In the genomic region with DNA sequence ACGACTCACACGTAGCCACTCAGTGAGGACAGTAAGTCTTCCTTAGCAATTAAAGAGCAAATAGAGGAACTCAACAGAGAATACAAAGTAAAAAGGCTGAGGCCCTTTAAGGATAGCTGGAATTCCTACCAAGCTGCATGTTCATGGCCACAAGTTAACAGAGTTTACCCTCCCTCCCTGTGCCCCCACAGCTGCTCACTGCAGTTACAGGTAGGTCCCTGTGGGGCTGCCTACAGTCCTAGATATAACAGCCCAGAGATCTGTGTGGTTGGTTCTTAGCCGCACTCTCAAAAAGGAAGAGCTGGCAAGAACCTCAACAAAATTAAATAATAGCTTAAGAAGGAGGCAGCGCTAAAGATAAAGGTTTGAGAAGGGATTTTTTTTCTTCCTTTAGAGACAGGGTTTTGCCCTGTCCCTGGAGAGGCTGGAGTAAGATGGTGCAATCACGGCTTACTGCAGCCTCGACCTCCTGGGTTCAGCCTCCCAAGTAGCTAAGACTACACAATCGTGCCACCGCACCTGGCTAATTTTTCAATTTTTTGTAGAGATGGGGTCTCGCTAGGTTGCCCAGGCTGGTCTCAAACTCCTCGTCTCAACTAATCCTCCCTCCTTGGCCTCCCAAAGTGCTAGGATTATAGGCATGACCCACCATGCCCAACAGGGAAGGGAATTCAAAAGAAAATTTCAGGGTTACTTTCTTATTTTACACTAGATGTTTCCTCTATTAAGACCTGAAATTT, we compare ENCODE assay signal across 20 cellular contexts. TPM values are rescaled to one million over a fixed set of nuclear protein-coding genes. Genes with fewer than 3 reads are reported as not detected.
DNase-seq lines count a peak whose midpoint lies in the region; ATAC-seq and TF ChIP-seq lines count a peak whose summit lies in the region.
"Had no signal": no experiment of that assay in that cellular context is flagged by ENCODE, and none has a peak within 500 bp of the region (broad histone marks: within the 10 kb centered on the region; RNA-seq: fewer than 3 reads in every experiment).

No MANE protein-coding gene starts in this region.

- H3K4me1 ChIP-seq in left ventricle myocardium inferior (peaks cover 32% of the 10 kb centered on the region), body of pancreas (peaks cover 19% of the 10 kb centered on the region)
- H3K4me1 ChIP-seq: vagina had no signal

- H3K9me3 ChIP-seq in left ventricle myocardium inferior (replicated peaks) (no peaks in the 10 kb centered on the region), body of pancreas (no peaks in the 10 kb centered on the region)
- H3K9me3 ChIP-seq: esophagus squamous epithelium, suprapubic skin, vagina had no signal

- H3K9me3 Mint-ChIP-seq in naive thymus-derived CD8-positive, alpha-beta T cell, result no peaks in the 10 kb centered on the region
- H3K9me3 Mint-ChIP-seq in natural killer cell, result no peaks in the 10 kb centered on the region
- H3K9me3 Mint-ChIP-seq: activated CD4-positive, alpha-beta memory T cell treated with anti-CD3 and anti-CD28 coated beads for 36 hours; activated T-helper 1 cell treated with anti-CD3 and anti-CD28 coated beads, Interleukin-12 subunit alpha, Interleukin-12 subunit beta, Interleukin-2, Interleukin-4 antibody, amounts not matched to agents 30 ng/mL and 10 ng/mL and 1 ng/mL, durations not matched to agents 14 hours and 24 hours and 36 hours; naive B cell; T-helper 1 cell treated with Interleukin-12 subunit alpha and Interleukin-12 subunit beta and Interleukin-4 antibody, amounts not matched to agents 30 μg/mL and 1 μg/mL, for 36 hours had no signal

- TF ChIP-seq POLR2A in NB4 (IDR thresholded peaks at IDR 0.05; ENCODE audit: extremely low read depth, insufficient read length) (no peak), body of pancreas (IDR thresholded peaks at IDR 0.05) (no peak)

- intact Hi-C loops in left ventricle myocardium inferior (cut with micrococcal nuclease) (no loop called here), cardiac septum (cut with DNase I) (no loop called here), body of pancreas (cut with DNase I) (no loop called here), natural killer cell (cut with micrococcal nuclease) (no loop called here)

- H3K27me3 ChIP-seq in left ventricle myocardium inferior (ENCODE audit: low read depth) (no peaks in the 10 kb centered on the region), body of pancreas (no peaks in the 10 kb centered on the region)
- H3K27me3 ChIP-seq: cardiac muscle cell, esophagus squamous epithelium, suprapubic skin, vagina had no signal

- ATAC-seq in body of pancreas (peak; percentile 45), natural killer cell (no peak)
- peak; percentile 78 to 86 for ATAC-seq in naive thymus-derived CD8-positive, alpha-beta T cell

- H3K27ac Mint-ChIP-seq in naive thymus-derived CD8-positive, alpha-beta T cell, result peak overlapping the region in 4 of 10 donors; percentile 35 to 63 (median 56)
- H3K27ac Mint-ChIP-seq in natural killer cell, result no peak overlapping the region
- H3K27ac Mint-ChIP-seq: activated CD4-positive, alpha-beta memory T cell treated with anti-CD3 and anti-CD28 coated beads for 36 hours; activated T-helper 1 cell treated with anti-CD3 and anti-CD28 coated beads, Interleukin-12 subunit alpha, Interleukin-12 subunit beta, Interleukin-2, Interleukin-4 antibody, amounts not matched to agents 30 ng/mL and 10 ng/mL and 1 ng/mL, durations not matched to agents 14 hours and 24 hours and 36 hours; naive B cell; T-helper 1 cell treated with Interleukin-12 subunit alpha and Interleukin-12 subunit beta and Interleukin-4 antibody, amounts not matched to agents 30 μg/mL and 1 μg/mL, for 36 hours had no signal

- DNase-seq in left ventricle myocardium inferior (no peak), cardiac septum (ENCODE audit: low spot score) (no peak), NB4 (ENCODE audit: low read depth) (peak; percentile 42), body of pancreas (peak in 1 of 4 donors; percentile 40), natural killer cell (no peak), HT-29 (ENCODE audit: low spot score) (no peak)
- DNase-seq in naive thymus-derived CD8-positive, alpha-beta T cell, result peak in 2 of 10 donors; percentile 34 to 41
- no peak for DNase-seq in activated naive CD4-positive, alpha-beta T cell (lab: John Stamatoyannopoulos, UW)
- DNase-seq: activated CD4-positive, alpha-beta memory T cell treated with anti-CD3 and anti-CD28 coated beads for 36 hours; esophagus squamous epithelium; naive B cell; NCI-H1436 treated with DMSO at 0.1 percent for 48 hours; stimulated activated CD4-positive, alpha-beta T cell treated with anti-CD3 and anti-CD28 coated beads, Interleukin-4, amount 100 ng/mL, for 4 hours had no signal

- TF ChIP-seq CTCF in left ventricle myocardium inferior (IDR thresholded peaks at IDR 0.05; ENCODE audit: borderline replicate concordance) (no peak), NB4 (IDR thresholded peaks at IDR 0.05; ENCODE audit: low read depth, low read length) (no peak), body of pancreas (IDR thresholded peaks at IDR 0.05) (no peak), natural killer cell (IDR thresholded peaks at IDR 0.05) (no peak)

- H3K36me3 ChIP-seq in left ventricle myocardium inferior, result no peaks in the 10 kb centered on the region
- H3K36me3 ChIP-seq in body of pancreas (replicated peaks in 1 of 2; ENCODE audit: insufficient read depth in 1 of 2, low read depth in 2 of 2), result no peaks in the 10 kb centered on the region
- H3K36me3 ChIP-seq: cardiac muscle cell, esophagus squamous epithelium, suprapubic skin, vagina had no signal

- H3K4me3 ChIP-seq in left ventricle myocardium inferior (no peak overlapping the region), NB4 (ENCODE audit: low read depth, low read length) (no peak overlapping the region), body of pancreas (no peak overlapping the region)
- H3K4me3 ChIP-seq: cardiac muscle cell, esophagus squamous epithelium, lung, skin epidermis, suprapubic skin, vagina had no signal

- POLR2A ChIA-PET in naive thymus-derived CD8-positive, alpha-beta T cell (lab: Charles Lee), result interaction anchor here (1.2 to 1.3 kb wide), 3 partner anchors 9 to 46 kb away, joined by 3 to 8 read pairs (median 3); partner anchors contain the start of gene SFMBT1

- peaks cover 0 to 3% (median 0%) of the 10 kb centered on the region in 3 donors for H3K36me3 Mint-ChIP-seq in naive thymus-derived CD8-positive, alpha-beta T cell
- no peaks in the 10 kb centered on the region for H3K36me3 Mint-ChIP-seq in natural killer cell
- H3K36me3 Mint-ChIP-seq: activated CD4-positive, alpha-beta memory T cell treated with anti-CD3 and anti-CD28 coated beads for 36 hours had no signal

- peak overlapping the region in 1 of 10 donors; percentile 22 for H3K4me3 Mint-ChIP-seq in naive thymus-derived CD8-positive, alpha-beta T cell
- H3K4me3 Mint-ChIP-seq in natural killer cell, result no peak overlapping the region
- H3K4me3 Mint-ChIP-seq: activated CD4-positive, alpha-beta memory T cell treated with anti-CD3 and anti-CD28 coated beads for 36 hours; activated T-helper 1 cell treated with anti-CD3 and anti-CD28 coated beads, Interleukin-12 subunit alpha, Interleukin-12 subunit beta, Interleukin-2, Interleukin-4 antibody, amounts not matched to agents 30 ng/mL and 10 ng/mL and 1 ng/mL, durations not matched to agents 14 hours and 24 hours and 36 hours; naive B cell; T-helper 1 cell treated with Interleukin-12 subunit alpha and Interleukin-12 subunit beta and Interleukin-4 antibody, amounts not matched to agents 30 μg/mL and 1 μg/mL, for 36 hours had no signal

- no peaks in the 10 kb centered on the region for H3K27me3 Mint-ChIP-seq in naive thymus-derived CD8-positive, alpha-beta T cell
- no peaks in the 10 kb centered on the region for H3K27me3 Mint-ChIP-seq in natural killer cell (ENCODE audit: low read depth in 2 of 2)
- H3K27me3 Mint-ChIP-seq: activated CD4-positive, alpha-beta memory T cell treated with anti-CD3 and anti-CD28 coated beads for 36 hours; naive B cell had no signal

- 45 to 54% methylated on average over 10 of the region's 10 CpGs for WGBS in body of pancreas, 2 donors

- H3K27ac ChIP-seq in left ventricle myocardium inferior (replicated peaks) (peak overlapping the region; percentile 47), body of pancreas (peak overlapping the region in 3 of 4 donors; percentile 22 to 68 (median 55))
- H3K27ac ChIP-seq: cardiac muscle cell, esophagus squamous epithelium, skin epidermis, suprapubic skin, vagina had no signal

- H3K4me1 Mint-ChIP-seq in naive thymus-derived CD8-positive, alpha-beta T cell, result peaks cover 30 to 67% (median 62%) of the 10 kb centered on the region in 4 donors
- peaks cover 33 to 39% of the 10 kb centered on the region in 2 donors for H3K4me1 Mint-ChIP-seq in natural killer cell

RNA-seq across cellular contexts. Expression of gene SFMBT1, which starts 19.3 kb away (rescaled TPM):
- total RNA-seq in left ventricle myocardium inferior (15.9 TPM), cardiac septum (14.7 TPM), body of pancreas (10 to 100 TPM in 1 of 2 donors, 1 to 10 TPM in 1; 6.9 to 17.6 TPM), natural killer cell (10 to 100 TPM; 20.2 to 22.3 (median 22.2) TPM)
- total RNA-seq in naive thymus-derived CD8-positive, alpha-beta T cell, result 10 to 100 TPM; 35.2 to 35.5 TPM
- polyA plus RNA-seq in naive thymus-derived CD8-positive, alpha-beta T cell, result 10 to 100 TPM; 13.4 to 29.7 (median 18.1) TPM
- total RNA-seq in HT-29 (2014; rRNA removed; shearing (Covaris generic)), result 20.2 and 23.0 TPM in 2 replicates

Comparison
In these comparisons a context has a peak if more than half of its experiments do, and no peak if none do; other contexts are left out.
1. ATAC-seq: peak in body of pancreas (single experiment) and naive thymus-derived CD8-positive, alpha-beta T cell (2 of 2); none in natural killer cell (0 of 3).